ENCODE assay signal across 21 cellular contexts in genomic region chr3:148763921-148764320, GRCh38.
"Had no signal": no experiment of that assay in that cellular context is flagged by ENCODE, and none has a peak within 500 bp of the region (broad histone marks: within the 10 kb centered on the region; RNA-seq: fewer than 3 reads in every experiment).

No MANE protein-coding gene starts in this region.

- H3K36me3 ChIP-seq: adrenal gland, cardiac muscle cell, thyroid gland had no signal

- H3K4me1 ChIP-seq: adrenal gland, thyroid gland had no signal

- DNase-seq: activated CD4-positive, alpha-beta T cell treated with anti-CD3 and anti-CD28 coated beads, Interleukin-2, amount 50 U/mL, for 4 hours; activated gamma-delta T cell; adrenal gland; dorsolateral prefrontal cortex; endodermal cell; foreskin fibroblast; hippocampal formation; islet precursor cell; left colon; midbrain; occipital lobe; posterior cingulate gyrus; stimulated activated CD4-positive, alpha-beta T cell treated with anti-CD3 and anti-CD28 coated beads, Interleukin-12 subunit alpha, Interleukin-12 subunit beta, amount 100 ng/mL, for 4 hours; stimulated activated CD4-positive, alpha-beta T cell treated with anti-CD3 and anti-CD28 coated beads, Interleukin-1b, Interleukin-23, amount 100 ng/mL, for 48 hours; stimulated activated CD8-positive, alpha-beta memory T cell treated with anti-CD3 and anti-CD28 coated beads, Interleukin-4, amount 100 ng/mL, for 48 hours; stimulated activated naive CD4-positive, alpha-beta T cell treated with Interleukin-2 at 50 U/mL for 16 hours; T-helper 17 cell; thyroid gland had no signal

- H3K9me3 ChIP-seq: adrenal gland, thyroid gland had no signal

- H3K27ac ChIP-seq: adrenal gland, cardiac muscle cell, dorsolateral prefrontal cortex, epithelial cell of prostate, thyroid gland had no signal

- H3K4me3 ChIP-seq: adrenal gland, cardiac muscle cell, dorsolateral prefrontal cortex, lung, thyroid gland had no signal

- H3K27me3 ChIP-seq: adrenal gland, cardiac muscle cell, dorsolateral prefrontal cortex, thyroid gland had no signal

- ATAC-seq: left colon, T-helper 17 cell had no signal
